Comparison of ENCODE assay signal across 27 cellular contexts in the genomic region with DNA sequence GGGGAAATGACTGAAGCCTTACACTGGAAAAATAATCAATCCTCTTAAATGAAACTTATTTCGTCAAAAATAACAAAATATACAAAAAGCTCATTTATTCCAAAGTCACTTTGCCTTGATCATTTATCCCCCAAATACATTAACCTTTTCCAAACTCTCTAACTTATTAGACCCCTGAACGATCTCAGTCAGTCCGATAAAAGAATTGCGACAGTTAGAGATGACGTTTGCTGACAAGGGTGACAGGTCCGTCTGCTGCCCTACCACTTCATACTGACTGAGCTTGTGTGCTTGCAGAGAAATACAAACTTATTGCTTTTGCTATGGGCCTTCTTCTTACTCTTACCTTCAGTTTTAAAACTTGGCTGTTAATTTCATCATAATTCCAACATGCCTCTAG.
DNase-seq lines count a peak whose midpoint lies in the region; ATAC-seq, FAIRE-seq and TF ChIP-seq lines count a peak whose summit lies in the region.
"Had no signal": no experiment of that assay in that cellular context is flagged by ENCODE, and none has a peak within 500 bp of the region (broad histone marks: within the 10 kb centered on the region; RNA-seq: fewer than 3 reads in every experiment).

No MANE protein-coding gene starts in this region.

- H3K9me3 ChIP-seq in endothelial cell of umbilical vein (replicated peaks; ENCODE audit: control insufficient read depth, insufficient read depth, low read length), result no peaks in the 10 kb centered on the region
- no peaks in the 10 kb centered on the region for H3K9me3 ChIP-seq in neural cell (ENCODE audit: low read length)
- H3K9me3 ChIP-seq in uterus, result no peaks in the 10 kb centered on the region
- H3K9me3 ChIP-seq: A549; BLaER1 treated with 17β-estradiol and CSF1 and Interleukin-3, amounts not matched to agents 10 nM and 100 nM had no signal

- no peak overlapping the region for H3K4me3 Mint-ChIP-seq in natural killer cell
- H3K4me3 Mint-ChIP-seq: B cell; CD4-positive, alpha-beta T cell; CD8-positive, alpha-beta T cell had no signal

- POLR2A ChIA-PET in endothelial cell of umbilical vein (lab: Charles Lee), result no interaction called here

- no peak for TF ChIP-seq RAD21 in neural cell (conservative IDR thresholded peaks at IDR 0.05)

- no peak for ATAC-seq in natural killer cell
- ATAC-seq: CD8-positive, alpha-beta T cell; GM12878 had no signal

- no peaks in the 10 kb centered on the region for H3K4me1 Mint-ChIP-seq in natural killer cell
- H3K4me1 Mint-ChIP-seq: B cell had no signal

- H3K27me3 ChIP-seq in endothelial cell of umbilical vein (ENCODE audit: control insufficient read depth in 2 of 2, insufficient read depth in 2 of 2, low read length in 2 of 2) (no peaks in the 10 kb centered on the region), neural cell (ENCODE audit: insufficient read depth, low read depth, low read length) (no peaks in the 10 kb centered on the region), uterus (no peaks in the 10 kb centered on the region)
- H3K27me3 ChIP-seq: BLaER1 treated with 17β-estradiol and CSF1 and Interleukin-3, amounts not matched to agents 10 nM and 100 nM had no signal

- H3K27ac Mint-ChIP-seq in natural killer cell, result no peak overlapping the region
- H3K27ac Mint-ChIP-seq: B cell; CD4-positive, alpha-beta T cell; CD8-positive, alpha-beta T cell had no signal

- CTCF ChIA-PET in endothelial cell of umbilical vein (lab: Charles Lee), result interaction anchor here (1.2 to 2.0 kb wide), 2 partner anchors 8 to 29 kb away, joined by 3 to 4 read pairs; no protein-coding TSS in a partner anchor

- H3K9me1 ChIP-seq in endothelial cell of umbilical vein (replicated peaks; ENCODE audit: control insufficient read depth, extremely low read depth, insufficient read depth, low read length), result no peaks in the 10 kb centered on the region

- peaks cover 0 to 6% of the 10 kb centered on the region in 2 donors for H3K27me3 Mint-ChIP-seq in natural killer cell (ENCODE audit: low read depth in 2 of 2)
- H3K27me3 Mint-ChIP-seq: B cell; CD4-positive, alpha-beta T cell had no signal

- no peaks in the 10 kb centered on the region for H4K20me1 ChIP-seq in endothelial cell of umbilical vein (replicated peaks; ENCODE audit: control insufficient read depth, extremely low read depth, insufficient read depth, low read length)
- no peaks in the 10 kb centered on the region for H4K20me1 ChIP-seq in neural cell (ENCODE audit: insufficient read depth)
- H4K20me1 ChIP-seq: BLaER1 treated with 17β-estradiol and CSF1 and Interleukin-3, amounts not matched to agents 10 nM and 100 nM had no signal

- H3K36me3 ChIP-seq in endothelial cell of umbilical vein (ENCODE audit: control insufficient read depth in 2 of 2, extremely low read depth in 1 of 2, insufficient read depth in 2 of 2, low read length in 2 of 2) (no peaks in the 10 kb centered on the region), neural cell (ENCODE audit: insufficient read depth, low read length) (no peaks in the 10 kb centered on the region), uterus (peaks cover 0 to 2% of the 10 kb centered on the region in 2 donors)
- H3K36me3 ChIP-seq: BLaER1 treated with 17β-estradiol and CSF1 and Interleukin-3, amounts not matched to agents 10 nM and 100 nM had no signal

- dilution Hi-C loops in endothelial cell of umbilical vein (cut with MboI; ENCODE audit: extremely low pct_ligation_motif_present, low sequenced_read_pairs), result no loop called here

- H3K79me2 ChIP-seq in endothelial cell of umbilical vein (ENCODE audit: control insufficient read depth, insufficient read depth, low read length) (no peaks in the 10 kb centered on the region), neural cell (replicated peaks; ENCODE audit: insufficient read depth, low read length) (no peaks in the 10 kb centered on the region)

- H3K36me3 Mint-ChIP-seq in natural killer cell, result no peaks in the 10 kb centered on the region
- H3K36me3 Mint-ChIP-seq: CD8-positive, alpha-beta T cell had no signal

- H3K9ac ChIP-seq in endothelial cell of umbilical vein (replicated peaks; ENCODE audit: extremely low read depth, insufficient read depth, low read length) (no peak overlapping the region), neural cell (ENCODE audit: low read length) (no peak overlapping the region)
- H3K9ac ChIP-seq: BLaER1 treated with 17β-estradiol and CSF1 and Interleukin-3, amounts not matched to agents 10 nM and 100 nM had no signal

- H3F3A ChIP-seq in neural cell (ENCODE audit: insufficient read depth, low read length, poor library complexity, severe bottlenecking), result no peaks in the 10 kb centered on the region

- no peaks in the 10 kb centered on the region for H3K9me3 Mint-ChIP-seq in natural killer cell
- H3K9me3 Mint-ChIP-seq: CD4-positive, alpha-beta T cell; CD8-positive, alpha-beta T cell had no signal

- no peak overlapping the region for H2AFZ ChIP-seq in endothelial cell of umbilical vein (ENCODE audit: low read depth, low read length)
- no peak overlapping the region for H2AFZ ChIP-seq in neural cell (ENCODE audit: low read depth, low read length)

- BruUV-seq in endothelial cell of umbilical vein (replicated peaks; lab: Mats Ljungman, UMichigan), result no TSS peak

- FAIRE-seq in endothelial cell of umbilical vein (lab: Jason Lieb, UNC), result peak; percentile 33
- FAIRE-seq: A549, GM12878, GM12892, GM18507 had no signal

- no peak overlapping the region for H3K4me2 ChIP-seq in endothelial cell of umbilical vein (ENCODE audit: insufficient read depth, low read length)
- no peak overlapping the region for H3K4me2 ChIP-seq in neural cell (ENCODE audit: low read length)
- H3K4me2 ChIP-seq: A549; BLaER1 treated with 17β-estradiol and CSF1 and Interleukin-3, amounts not matched to agents 10 nM and 100 nM had no signal

- H3K27ac ChIP-seq in endothelial cell of umbilical vein (ENCODE audit: insufficient read depth, low read depth, low read length), result no peak overlapping the region
- H3K27ac ChIP-seq in neural cell (ENCODE audit: low read length), result no peak overlapping the region
- no peak overlapping the region for H3K27ac ChIP-seq in uterus
- H3K27ac ChIP-seq: 22Rv1; A549; BLaER1 treated with 17β-estradiol and CSF1 and Interleukin-3, amounts not matched to agents 10 nM and 100 nM; C4-2B had no signal

- TF ChIP-seq EP300 in neural cell (conservative IDR thresholded peaks at IDR 0.05; ENCODE audit: poor library complexity, severe bottlenecking), result peak; percentile 75

- no peaks in the 10 kb centered on the region for H3K4me1 ChIP-seq in endothelial cell of umbilical vein (ENCODE audit: control insufficient read depth, extremely low read depth, insufficient read depth, low read length)
- no peaks in the 10 kb centered on the region for H3K4me1 ChIP-seq in uterus
- H3K4me1 ChIP-seq: A549; BLaER1 treated with 17β-estradiol and CSF1 and Interleukin-3, amounts not matched to agents 10 nM and 100 nM had no signal

- no peak overlapping the region for H3K4me3 ChIP-seq in endothelial cell of umbilical vein (replicated peaks in 1 of 3; ENCODE audit: insufficient read depth in 1 of 3, low read depth in 1 of 3, low read length in 3 of 3)
- no peak overlapping the region for H3K4me3 ChIP-seq in neural cell (ENCODE audit: low read length)
- H3K4me3 ChIP-seq in uterus, result no peak overlapping the region
- H3K4me3 ChIP-seq: A549; BLaER1 treated with 17β-estradiol and CSF1 and Interleukin-3, amounts not matched to agents 10 nM and 100 nM; GM12878 had no signal

- peak; percentile 62 for DNase-seq in NCI-H1092 treated with DMSO at 0.1 percent for 48 hours (lab: John Stamatoyannopoulos, UW)
- no peak for DNase-seq in NCI-H1092 (lab: John Stamatoyannopoulos, UW)
- peak; percentile 99 for DNase-seq in NCI-H446 treated with DMSO at 0.1 percent for 48 hours (lab: John Stamatoyannopoulos, UW)
- DNase-seq in endothelial cell of umbilical vein (ENCODE audit: low read depth, low spot score), result no peak
- DNase-seq in uterus, result no peak
- no peak for DNase-seq in natural killer cell
- no peak for DNase-seq in activated CD8-positive, alpha-beta memory T cell treated with anti-CD3 and anti-CD28 coated beads, Interleukin-2, amount 50 U/mL, for 48 hours
- DNase-seq: AML-193; CD4-positive, alpha-beta T cell; CD8-positive, alpha-beta T cell; COR-L47; DMS 273 treated with DMSO at 0.1 percent for 48 hours; DMS153; DMS53; DMS79; DND-41; EL; GDM1 had no signal

- no peaks in the 10 kb centered on the region for H3K9me2 ChIP-seq in neural cell (ENCODE audit: insufficient read depth, low read length)

- no peak for TF ChIP-seq POLR2A in endothelial cell of umbilical vein (IDR thresholded peaks at IDR 0.05; ENCODE audit: low read depth, low read length)
- no peak for TF ChIP-seq POLR2A in uterus (IDR thresholded peaks at IDR 0.05)

- intact Hi-C loops in endothelial cell of umbilical vein (cut with micrococcal nuclease) (no loop called here), uterus (cut with DNase I; ENCODE audit: low total_unique reads) (no loop called here), natural killer cell (cut with micrococcal nuclease) (no loop called here)

- TF ChIP-seq CTCF in endothelial cell of umbilical vein (IDR thresholded peaks at IDR 0.05; ENCODE audit: extremely low read depth in 1 of 2, insufficient read depth in 1 of 2, low read depth in 1 of 2, low read length in 2 of 2) (no peak), neural cell (IDR thresholded peaks at IDR 0.05; ENCODE audit: poor library complexity, severe bottlenecking) (no peak), uterus (IDR thresholded peaks at IDR 0.05) (no peak), natural killer cell (IDR thresholded peaks at IDR 0.05) (no peak)

TF ChIP-seq in endothelial cell of umbilical vein, 7 proteins besides CTCF, POLR2A, EP300 and RAD21:
- TF ChIP-seq FOS (IDR thresholded peaks at IDR 0.05; ENCODE audit: borderline replicate concordance, insufficient read depth, low read length) (no peak), MYC (IDR thresholded peaks at IDR 0.05; ENCODE audit: low read depth, low read length) (no peak)

TF ChIP-seq in neural cell, 6 proteins besides CTCF, POLR2A, EP300 and RAD21:
- TF ChIP-seq TAF1 (IDR thresholded peaks at IDR 0.05; ENCODE audit: low read depth) (no peak), POLR2AphosphoS5 (IDR thresholded peaks at IDR 0.05) (peak; percentile 36)

Comparison
In these comparisons a context has a peak if more than half of its experiments do, and no peak if none do; other contexts are left out.
1. DNase-seq: peak in NCI-H1092 treated with DMSO at 0.1 percent for 48 hours (single experiment) and NCI-H446 treated with DMSO at 0.1 percent for 48 hours (single experiment); none in NCI-H1092 (single experiment), endothelial cell of umbilical vein (single experiment), uterus (0 of 2), natural killer cell (single experiment) and activated CD8-positive, alpha-beta memory T cell treated with anti-CD3 and anti-CD28 coated beads, Interleukin-2, amount 50 U/mL, for 48 hours (single experiment).